Comparison of ENCODE assay signal across 19 cellular contexts in genomic region chr11:72774499-72774898, GRCh38.
"Had no signal": no experiment of that assay in that cellular context is flagged by ENCODE, and none has a peak within 500 bp of the region (broad histone marks: within the 10 kb centered on the region; RNA-seq: fewer than 3 reads in every experiment).

No MANE protein-coding gene starts in this region.

- H3K4me1 ChIP-seq: parathyroid adenoma had no signal

- H3K27ac ChIP-seq: left lung, parathyroid adenoma, suprapubic skin, upper lobe of right lung had no signal

- H3K27me3 Mint-ChIP-seq: activated CD4-positive, alpha-beta T cell treated with anti-CD3 and anti-CD28 coated beads, Interleukin-2, amount 10 ng/mL, durations not matched to agents 7 days and 5 days; activated naive CD4-positive, alpha-beta T cell treated with anti-CD3 and anti-CD28 coated beads, Interleukin-2, amount 50 U/mL, for 24 hours; central memory CD8-positive, alpha-beta T cell; T-helper 17 cell had no signal

- H3K36me3 ChIP-seq: left lung, upper lobe of right lung had no signal

- ATAC-seq: body of pancreas; left lung; stimulated activated naive B cell treated with anti-CD40 and anti-IgM and Interleukin-4, amounts not matched to agents 10 μg/mL and 1 μg/mL and 100 μg/mL, for 72 hours; T-helper 17 cell; upper lobe of right lung had no signal

- H3K27ac Mint-ChIP-seq: activated CD4-positive, alpha-beta T cell treated with anti-CD3 and anti-CD28 coated beads, Interleukin-2, amount 10 ng/mL, durations not matched to agents 7 days and 5 days; activated naive CD4-positive, alpha-beta T cell treated with anti-CD3 and anti-CD28 coated beads, Interleukin-2, amount 50 U/mL, for 24 hours; stimulated activated naive B cell treated with anti-CD40 and anti-IgM and Interleukin-4, amounts not matched to agents 10 μg/mL and 1 μg/mL and 100 μg/mL, for 72 hours had no signal

- H3K36me3 Mint-ChIP-seq: activated naive CD4-positive, alpha-beta T cell treated with anti-CD3 and anti-CD28 coated beads, Interleukin-2, amount 50 U/mL, for 24 hours had no signal

- H3K4me3 ChIP-seq: body of pancreas, left lung, suprapubic skin, upper lobe of right lung had no signal

- H3K4me3 Mint-ChIP-seq: activated CD4-positive, alpha-beta T cell treated with anti-CD3 and anti-CD28 coated beads, Interleukin-2, amount 10 ng/mL, durations not matched to agents 7 days and 5 days; activated naive CD4-positive, alpha-beta T cell treated with anti-CD3 and anti-CD28 coated beads, Interleukin-2, amount 50 U/mL, for 24 hours; central memory CD8-positive, alpha-beta T cell; neural crest cell; stimulated activated naive B cell treated with anti-CD40 and anti-IgM and Interleukin-4, amounts not matched to agents 10 μg/mL and 1 μg/mL and 100 μg/mL, for 72 hours; T-helper 17 cell had no signal

- H3K9ac ChIP-seq: parathyroid adenoma had no signal

- H3K27me3 ChIP-seq: body of pancreas, left lung, suprapubic skin, upper lobe of right lung had no signal

- H3K9me3 ChIP-seq: body of pancreas, left lung, suprapubic skin, upper lobe of right lung had no signal

- H3K9me3 Mint-ChIP-seq: activated CD4-positive, alpha-beta T cell treated with anti-CD3 and anti-CD28 coated beads, Interleukin-2, amount 10 ng/mL, durations not matched to agents 7 days and 5 days; activated naive CD4-positive, alpha-beta T cell treated with anti-CD3 and anti-CD28 coated beads, Interleukin-2, amount 50 U/mL, for 24 hours; central memory CD8-positive, alpha-beta T cell; neural crest cell; stimulated activated naive B cell treated with anti-CD40 and anti-IgM and Interleukin-4, amounts not matched to agents 10 μg/mL and 1 μg/mL and 100 μg/mL, for 72 hours had no signal

- DNase-seq: activated CD4-positive, alpha-beta T cell treated with anti-CD3 and anti-CD28 coated beads, Interleukin-2, amount 10 ng/mL, durations not matched to agents 7 days and 5 days; activated CD4-positive, CD25-positive, alpha-beta regulatory T cell; activated effector memory CD4-positive, alpha-beta T cell treated with Interleukin-2 at 50 U/mL for 16 hours; activated T-cell treated with anti-CD3 and anti-CD28 coated beads, Interleukin-2, amount 50 U/mL, for 1 hour; amniotic stem cell; body of pancreas; foreskin melanocyte; head of caudate nucleus; left lung; small intestine; stimulated activated CD4-positive, alpha-beta T cell treated with anti-CD3 and anti-CD28 coated beads, Interleukin-1b, Interleukin-23, amount 100 ng/mL, for 48 hours; stimulated activated naive B cell treated with anti-CD40 and anti-IgM and Interleukin-4, amounts not matched to agents 10 μg/mL and 1 μg/mL and 100 μg/mL, for 72 hours; T-helper 17 cell; upper lobe of right lung had no signal

- H2AFZ ChIP-seq: parathyroid adenoma had no signal
